ENCODE assay signal across 12 cellular contexts in the genomic region with DNA sequence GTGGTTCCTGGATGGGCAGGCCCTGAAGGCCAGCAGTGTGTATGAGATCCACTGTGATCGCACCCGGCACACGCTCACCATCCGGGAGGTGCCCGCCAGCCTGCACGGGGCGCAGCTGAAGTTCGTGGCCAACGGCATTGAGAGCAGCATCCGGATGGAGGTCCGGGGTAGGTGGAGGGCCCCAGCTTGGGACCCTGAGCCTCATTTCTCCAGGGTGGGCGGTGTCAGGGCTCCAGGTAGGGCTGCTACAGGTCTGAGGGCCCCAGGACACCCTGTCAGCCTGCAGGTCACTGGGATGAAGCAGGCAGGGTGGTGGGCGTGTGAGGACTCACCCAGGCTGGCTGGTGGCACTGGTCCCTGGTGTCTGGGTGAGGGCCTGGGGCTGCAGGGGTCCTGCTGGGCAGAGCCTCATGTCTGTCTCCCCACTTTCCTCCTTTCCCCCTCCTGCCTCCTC.
"Had no signal": no experiment of that assay in that cellular context is flagged by ENCODE, and none has a peak within 500 bp of the region (broad histone marks: within the 10 kb centered on the region; RNA-seq: fewer than 3 reads in every experiment).

No MANE protein-coding gene starts in this region.

- H3K4me3 Mint-ChIP-seq: activated naive CD4-positive, alpha-beta T cell treated with anti-CD3 and anti-CD28 coated beads, Interleukin-2, amount 50 U/mL, for 24 hours; stimulated activated naive CD8-positive, alpha-beta T cell treated with anti-CD3 and anti-CD28 coated beads, Interleukin-15, Interleukin-2, amounts not matched to agents 100 ng/mL and 50 ng/mL, for 24 hours had no signal

- H3K4me1 ChIP-seq: testis had no signal

- H3K9me3 ChIP-seq: esophagus muscularis mucosa, left lung, testis had no signal

- H3K4me3 ChIP-seq: dorsolateral prefrontal cortex, esophagus muscularis mucosa, left lung, testis had no signal

- H3K27ac ChIP-seq: esophagus muscularis mucosa, left lung, testis had no signal

- H3K27me3 Mint-ChIP-seq: activated CD4-positive, alpha-beta memory T cell treated with anti-CD3 and anti-CD28 coated beads, Interleukin-2, amount 10 ng/mL, durations not matched to agents 7 days and 5 days; activated naive CD4-positive, alpha-beta T cell treated with anti-CD3 and anti-CD28 coated beads, Interleukin-2, amount 50 U/mL, for 24 hours; activated T-helper 17 cell treated with anti-CD3 and anti-CD28 coated beads, Interleukin-2, amount 50 U/mL, for 72 hours; stimulated activated naive CD8-positive, alpha-beta T cell treated with anti-CD3 and anti-CD28 coated beads, Interleukin-15, Interleukin-2, amounts not matched to agents 100 ng/mL and 50 ng/mL, for 24 hours had no signal

- DNase-seq: activated CD4-positive, alpha-beta memory T cell treated with anti-CD3 and anti-CD28 coated beads, Interleukin-2, amount 10 ng/mL, durations not matched to agents 7 days and 5 days; dorsolateral prefrontal cortex; mesendoderm; nucleus accumbens; stimulated activated CD4-positive, alpha-beta T cell treated with anti-CD3 and anti-CD28 coated beads, Interleukin-2, amount 100 ng/mL, for 48 hours; T1000; testis had no signal

- ATAC-seq: activated T-helper 17 cell treated with anti-CD3 and anti-CD28 coated beads, Interleukin-2, amount 50 U/mL, for 72 hours; left lung had no signal

- H3K9me3 Mint-ChIP-seq: activated CD4-positive, alpha-beta memory T cell treated with anti-CD3 and anti-CD28 coated beads, Interleukin-2, amount 10 ng/mL, durations not matched to agents 7 days and 5 days; activated naive CD4-positive, alpha-beta T cell treated with anti-CD3 and anti-CD28 coated beads, Interleukin-2, amount 50 U/mL, for 24 hours; activated T-helper 17 cell treated with anti-CD3 and anti-CD28 coated beads, Interleukin-2, amount 50 U/mL, for 72 hours; stimulated activated naive CD8-positive, alpha-beta T cell treated with anti-CD3 and anti-CD28 coated beads, Interleukin-15, Interleukin-2, amounts not matched to agents 100 ng/mL and 50 ng/mL, for 24 hours had no signal

- H3K27ac Mint-ChIP-seq: activated CD4-positive, alpha-beta memory T cell treated with anti-CD3 and anti-CD28 coated beads, Interleukin-2, amount 10 ng/mL, durations not matched to agents 7 days and 5 days; activated naive CD4-positive, alpha-beta T cell treated with anti-CD3 and anti-CD28 coated beads, Interleukin-2, amount 50 U/mL, for 24 hours; activated T-helper 17 cell treated with anti-CD3 and anti-CD28 coated beads, Interleukin-2, amount 50 U/mL, for 72 hours; stimulated activated naive CD8-positive, alpha-beta T cell treated with anti-CD3 and anti-CD28 coated beads, Interleukin-15, Interleukin-2, amounts not matched to agents 100 ng/mL and 50 ng/mL, for 24 hours had no signal

- H3K27me3 ChIP-seq: testis had no signal
